24 cellular contexts compared by ENCODE assay signal in the genomic region with DNA sequence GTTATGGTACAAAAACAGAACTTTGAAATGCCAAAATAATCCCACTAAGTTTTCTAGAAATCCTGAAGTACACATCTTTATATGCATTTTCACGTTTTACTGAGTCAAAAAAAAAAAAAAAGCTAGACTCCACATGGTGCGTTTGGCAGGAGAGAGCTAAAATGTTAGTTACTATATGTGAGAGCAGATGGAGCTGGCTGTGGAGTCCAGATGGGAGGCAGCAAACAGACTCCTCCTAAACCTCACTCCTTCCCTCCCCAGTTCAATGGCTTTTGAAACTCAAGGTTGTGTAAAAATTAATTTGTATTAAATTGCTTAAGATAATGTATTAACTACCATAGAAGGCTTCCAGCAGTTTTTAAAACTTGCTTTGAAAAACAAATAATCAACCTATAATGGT.
DNase-seq lines count a peak whose midpoint lies in the region; ATAC-seq and FAIRE-seq lines count a peak whose summit lies in the region.
"Had no signal": no experiment of that assay in that cellular context is flagged by ENCODE, and none has a peak within 500 bp of the region (broad histone marks: within the 10 kb centered on the region; RNA-seq: fewer than 3 reads in every experiment).

No MANE protein-coding gene starts in this region.

- ATAC-seq in GM19397 (IDR thresholded peaks at IDR 0.05; ENCODE audit: unreplicated experiment) = no peak
- ATAC-seq: K562, PC-3, T-helper 17 cell had no signal

- DNase-seq in Ammon's horn (ENCODE audit: low spot score) = peak; percentile 42
- peak; percentile 98 for DNase-seq in NCI-H1694 treated with DMSO at 0.1 percent for 48 hours (lab: John Stamatoyannopoulos, UW)
- DNase-seq in NCI-H524 treated with DMSO at 0.1 percent for 48 hours (lab: John Stamatoyannopoulos, UW) = peak; percentile 51
- DNase-seq in NCI-H1092 treated with DMSO at 0.1 percent for 48 hours (lab: John Stamatoyannopoulos, UW) = no peak
- no peak for DNase-seq in middle frontal gyrus (ENCODE audit: extremely low spot score, low spot score)
- DNase-seq in CD1c-positive myeloid dendritic cell (ENCODE audit: extremely low spot score) = no peak
- DNase-seq: 8988T; ACHN; Caco-2; CD4-positive, alpha-beta T cell; DMS79 treated with DMSO at 0.1 percent for 48 hours; Kasumi-1; NCI-H1105; NCI-H1436 treated with DMSO at 0.1 percent for 48 hours; NCI-H2029; PC-3; SK-N-SH; SW 1271; T-helper 17 cell had no signal

- FAIRE-seq in endometrium (lab: Jason Lieb, UNC) = peak; percentile 78
- FAIRE-seq: GM19239, H54, K562 had no signal

Comparison
In these comparisons a context has a peak if more than half of its experiments do, and no peak if none do; other contexts are left out.
1. DNase-seq: peak in Ammon's horn (single experiment), NCI-H1694 treated with DMSO at 0.1 percent for 48 hours (single experiment) and NCI-H524 treated with DMSO at 0.1 percent for 48 hours (single experiment); none in NCI-H1092 treated with DMSO at 0.1 percent for 48 hours (single experiment), middle frontal gyrus (single experiment) and CD1c-positive myeloid dendritic cell (single experiment).